Comparison of ENCODE assay signal across 22 cellular contexts in genomic region chr6:42341221-42341620, GRCh38.
DNase-seq lines count a peak whose midpoint lies in the region; ATAC-seq and TF ChIP-seq lines count a peak whose summit lies in the region.
"Had no signal": no experiment of that assay in that cellular context is flagged by ENCODE, and none has a peak within 500 bp of the region (broad histone marks: within the 10 kb centered on the region; RNA-seq: fewer than 3 reads in every experiment).

No MANE protein-coding gene starts in this region.

- H3K4me2 ChIP-seq in PC-9 = no peak overlapping the region
- H3K4me2 ChIP-seq: A549 had no signal

- peaks cover 52% of the 10 kb centered on the region for H3K36me3 Mint-ChIP-seq in activated CD8-positive, alpha-beta memory T cell treated with anti-CD3 and anti-CD28 coated beads, Interleukin-2, amount 10 ng/mL, durations not matched to agents 7 days and 5 days
- peaks cover 17% of the 10 kb centered on the region for H3K36me3 Mint-ChIP-seq in CD4-positive, CD25-positive, alpha-beta regulatory T cell
- peaks cover 41% of the 10 kb centered on the region for H3K36me3 Mint-ChIP-seq in activated CD4-positive, alpha-beta memory T cell treated with anti-CD3 and anti-CD28 coated beads, Interleukin-2, amount 10 ng/mL, durations not matched to agents 7 days and 5 days (ENCODE audit: low read depth)

- no peaks in the 10 kb centered on the region for H4K20me1 ChIP-seq in PC-9 (ENCODE audit: insufficient read depth)

- POLR2A ChIA-PET in PC-9 (lab: Charles Lee; ENCODE audit: unreplicated experiment) = no interaction called here
- POLR2A ChIA-PET in activated CD4-positive, alpha-beta memory T cell treated with anti-CD3 and anti-CD28 coated beads, Interleukin-2, amount 10 ng/mL, durations not matched to agents 7 days and 5 days (lab: Charles Lee) = interaction anchor here (1.6 to 3.3 kb wide), 6 partner anchors 26 to 110 kb away, joined by 3 to 17 read pairs (median 8); partner anchors contain the start of gene TRERF1

- no peaks in the 10 kb centered on the region for H3K9me2 ChIP-seq in PC-9 (ENCODE audit: insufficient read depth)

- no peaks in the 10 kb centered on the region for H3K27me3 Mint-ChIP-seq in activated CD8-positive, alpha-beta memory T cell treated with anti-CD3 and anti-CD28 coated beads, Interleukin-2, amount 10 ng/mL, durations not matched to agents 7 days and 5 days
- H3K27me3 Mint-ChIP-seq in CD4-positive, CD25-positive, alpha-beta regulatory T cell = no peaks in the 10 kb centered on the region
- H3K27me3 Mint-ChIP-seq in activated CD4-positive, alpha-beta memory T cell treated with anti-CD3 and anti-CD28 coated beads, Interleukin-2, amount 10 ng/mL, durations not matched to agents 7 days and 5 days = no peaks in the 10 kb centered on the region
- H3K27me3 Mint-ChIP-seq: B cell had no signal

- H3K27ac ChIP-seq in CD4-positive, CD25-positive, alpha-beta regulatory T cell (ENCODE audit: insufficient read depth, low read length, poor library complexity, severe bottlenecking) = no peak overlapping the region
- H3K27ac ChIP-seq in PC-9 (peak overlapping the region; percentile 93), coronary artery (no peak overlapping the region)

- no peaks in the 10 kb centered on the region for H3K9me3 ChIP-seq in CD4-positive, CD25-positive, alpha-beta regulatory T cell (ENCODE audit: control insufficient read depth in 2 of 2, low read length in 2 of 2)
- H3K9me3 ChIP-seq in PC-9 (ENCODE audit: insufficient read depth, low read depth) = no peaks in the 10 kb centered on the region
- H3K9me3 ChIP-seq: A549 had no signal

- H3K4me3 ChIP-seq in CD4-positive, CD25-positive, alpha-beta regulatory T cell (ENCODE audit: low read depth, low read length) = no peak overlapping the region
- no peak overlapping the region for H3K4me3 ChIP-seq in PC-9
- H3K4me3 ChIP-seq in coronary artery = no peak overlapping the region
- H3K4me3 ChIP-seq: A549 had no signal

- TF ChIP-seq CTCF in PC-9 (conservative IDR thresholded peaks at IDR 0.05) (no peak), coronary artery (IDR thresholded peaks at IDR 0.05) (no peak)

- H3K79me2 ChIP-seq in PC-9 (ENCODE audit: low read depth) = peaks cover 35% of the 10 kb centered on the region

- CTCF ChIA-PET in activated CD8-positive, alpha-beta memory T cell treated with anti-CD3 and anti-CD28 coated beads, Interleukin-2, amount 10 ng/mL, durations not matched to agents 7 days and 5 days (lab: Charles Lee) = interaction anchor here (0.6 to 3.6 kb wide), 3 partner anchors 50 to 206 kb away, joined by 3 to 18 read pairs (median 3); no protein-coding TSS in a partner anchor
- CTCF ChIA-PET in PC-9 (lab: Charles Lee) = no interaction called here
- CTCF ChIA-PET in activated CD4-positive, alpha-beta memory T cell treated with anti-CD3 and anti-CD28 coated beads, Interleukin-2, amount 10 ng/mL, durations not matched to agents 7 days and 5 days (lab: Charles Lee) = interaction anchor here (0.9 to 5.0 kb wide), 5 partner anchors 27 to 206 kb away, joined by 3 to 26 read pairs (median 5); no protein-coding TSS in a partner anchor

- peaks cover 91% of the 10 kb centered on the region for H3K4me1 Mint-ChIP-seq in activated CD8-positive, alpha-beta memory T cell treated with anti-CD3 and anti-CD28 coated beads, Interleukin-2, amount 10 ng/mL, durations not matched to agents 7 days and 5 days
- H3K4me1 Mint-ChIP-seq in CD4-positive, CD25-positive, alpha-beta regulatory T cell = peaks cover 25 to 65% (median 57%) of the 10 kb centered on the region in 4 donors
- peaks cover 87% of the 10 kb centered on the region for H3K4me1 Mint-ChIP-seq in activated CD4-positive, alpha-beta memory T cell treated with anti-CD3 and anti-CD28 coated beads, Interleukin-2, amount 10 ng/mL, durations not matched to agents 7 days and 5 days
- H3K4me1 Mint-ChIP-seq: B cell had no signal

- no peaks in the 10 kb centered on the region for H3K27me3 ChIP-seq in CD4-positive, CD25-positive, alpha-beta regulatory T cell (ENCODE audit: control insufficient read depth, insufficient read depth, low read length)
- no peaks in the 10 kb centered on the region for H3K27me3 ChIP-seq in PC-9 (ENCODE audit: insufficient read depth, low read depth)

- H3K9me3 Mint-ChIP-seq in activated CD8-positive, alpha-beta memory T cell treated with anti-CD3 and anti-CD28 coated beads, Interleukin-2, amount 10 ng/mL, durations not matched to agents 7 days and 5 days (ENCODE audit: low read depth) = no peaks in the 10 kb centered on the region
- H3K9me3 Mint-ChIP-seq in CD4-positive, CD25-positive, alpha-beta regulatory T cell = no peaks in the 10 kb centered on the region
- H3K9me3 Mint-ChIP-seq in activated CD4-positive, alpha-beta memory T cell treated with anti-CD3 and anti-CD28 coated beads, Interleukin-2, amount 10 ng/mL, durations not matched to agents 7 days and 5 days = no peaks in the 10 kb centered on the region
- H3K9me3 Mint-ChIP-seq: CD14-positive monocyte had no signal

- peaks cover 24% of the 10 kb centered on the region for H3F3A ChIP-seq in PC-9 (ENCODE audit: insufficient read depth, low read depth)

- H3K27ac Mint-ChIP-seq in activated CD8-positive, alpha-beta memory T cell treated with anti-CD3 and anti-CD28 coated beads, Interleukin-2, amount 10 ng/mL, durations not matched to agents 7 days and 5 days = peak overlapping the region; percentile 84
- peak overlapping the region; percentile 68 to 90 (median 82) for H3K27ac Mint-ChIP-seq in CD4-positive, CD25-positive, alpha-beta regulatory T cell
- H3K27ac Mint-ChIP-seq in activated CD4-positive, alpha-beta memory T cell treated with anti-CD3 and anti-CD28 coated beads, Interleukin-2, amount 10 ng/mL, durations not matched to agents 7 days and 5 days = peak overlapping the region; percentile 77
- H3K27ac Mint-ChIP-seq: B cell had no signal

- intact Hi-C loops in PC-9 (cut with micrococcal nuclease; ENCODE audit: unreplicated experiment) = no loop called here

- no peak for DNase-seq in activated CD8-positive, alpha-beta memory T cell treated with anti-CD3 and anti-CD28 coated beads, Interleukin-2, amount 10 ng/mL, durations not matched to agents 7 days and 5 days
- DNase-seq in activated CD8-positive, alpha-beta memory T cell treated with anti-CD3 and anti-CD28 coated beads for 24 hours = no peak
- DNase-seq in CD4-positive, CD25-positive, alpha-beta regulatory T cell = no peak
- DNase-seq in PC-9 (no peak), RPMI8226 (no peak), ecto neural progenitor cell (ENCODE audit: low spot score) (no peak), coronary artery (ENCODE audit: low spot score) (no peak)
- DNase-seq in activated CD4-positive, alpha-beta memory T cell treated with anti-CD3 and anti-CD28 coated beads, Interleukin-2, amount 10 ng/mL, durations not matched to agents 7 days and 5 days = no peak
- DNase-seq: DMS53; GDM1; Karpas-422; MV-4-11; NCI-H1105 treated with DMSO at 0.1 percent for 48 hours; NCI-H2029 treated with DMSO at 0.1 percent for 48 hours; NCI-H2171; NCI-H345; NCI-H774; NK-92 treated with Interleukin-12 subunit alpha and Interleukin-12 subunit beta, amount 100 ng/mL, for 24 hours; Right ventricle myocardium superior had no signal

- peaks cover 8% of the 10 kb centered on the region for H3K36me3 ChIP-seq in CD4-positive, CD25-positive, alpha-beta regulatory T cell (ENCODE audit: control insufficient read depth, insufficient read depth, low read length)
- H3K36me3 ChIP-seq in PC-9 (ENCODE audit: low read depth) = no peaks in the 10 kb centered on the region

- no peak overlapping the region for H2AFZ ChIP-seq in PC-9

- BruUV-seq in PC-9 (replicated peaks; lab: Mats Ljungman, UMichigan) = no TSS peak

- peak overlapping the region; percentile 13 for H3K4me3 Mint-ChIP-seq in activated CD8-positive, alpha-beta memory T cell treated with anti-CD3 and anti-CD28 coated beads, Interleukin-2, amount 10 ng/mL, durations not matched to agents 7 days and 5 days
- peak overlapping the region in 3 of 4 donors; percentile 9 to 29 (median 16) for H3K4me3 Mint-ChIP-seq in CD4-positive, CD25-positive, alpha-beta regulatory T cell
- no peak overlapping the region for H3K4me3 Mint-ChIP-seq in activated CD4-positive, alpha-beta memory T cell treated with anti-CD3 and anti-CD28 coated beads, Interleukin-2, amount 10 ng/mL, durations not matched to agents 7 days and 5 days
- H3K4me3 Mint-ChIP-seq: B cell, CD14-positive monocyte had no signal

- no peak for ATAC-seq in activated CD8-positive, alpha-beta memory T cell treated with anti-CD3 and anti-CD28 coated beads, Interleukin-2, amount 10 ng/mL, durations not matched to agents 7 days and 5 days
- ATAC-seq in CD4-positive, CD25-positive, alpha-beta regulatory T cell (ENCODE audit: low read depth in 2 of 2) = no peak
- ATAC-seq: A549 had no signal

- peaks cover 15% of the 10 kb centered on the region for H3K4me1 ChIP-seq in CD4-positive, CD25-positive, alpha-beta regulatory T cell (ENCODE audit: control insufficient read depth, insufficient read depth, low read length, poor library complexity, severe bottlenecking)
- peaks cover 39% of the 10 kb centered on the region for H3K4me1 ChIP-seq in PC-9 (replicated peaks; ENCODE audit: insufficient read depth)
